ENCODE assay signal across 8 cellular contexts in the genomic region with DNA sequence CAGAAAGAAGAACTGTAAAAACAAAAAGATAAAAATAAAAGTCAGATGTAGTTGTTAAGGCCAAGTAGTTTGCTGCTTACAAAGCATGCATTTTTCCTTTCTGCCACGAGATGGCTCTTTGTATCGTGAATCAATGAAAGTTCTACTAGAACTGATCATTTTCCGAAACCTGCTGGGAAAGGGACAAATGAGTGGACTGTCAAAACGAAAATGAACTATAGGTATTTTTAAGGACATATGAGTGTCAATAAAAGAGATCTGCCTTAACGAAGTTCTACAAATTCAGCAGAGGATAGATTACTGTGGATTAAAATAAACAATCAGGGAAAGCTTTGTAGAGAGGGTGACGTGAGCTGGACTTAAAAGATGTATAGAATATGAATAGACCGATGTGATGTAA.
DNase-seq lines count a peak whose midpoint lies in the region; ATAC-seq, FAIRE-seq and TF ChIP-seq lines count a peak whose summit lies in the region.

No MANE protein-coding gene starts in this region.

- peak; percentile 72 for TF ChIP-seq CTCF in astrocyte of the spinal cord (IDR thresholded peaks at IDR 0.05; ENCODE audit: low read depth, low read length)

- no peak overlapping the region for H3K4me3 ChIP-seq in astrocyte of the spinal cord (ENCODE audit: low read depth, low read length)

- ATAC-seq in GM21723 (IDR thresholded peaks at IDR 0.05; ENCODE audit: unreplicated experiment) (no peak), GM19455 (IDR thresholded peaks at IDR 0.05; ENCODE audit: unreplicated experiment) (no peak), HG02938 (IDR thresholded peaks at IDR 0.05; ENCODE audit: unreplicated experiment) (no peak)

- FAIRE-seq in A204.1 (lab: Jason Lieb, UNC) = peak; percentile 97

- in situ Hi-C loops in astrocyte of the spinal cord (cut with HindIII; ENCODE audit: low sequenced_read_pairs) = no loop called here

- DNase-seq in EH (ENCODE audit: low read depth) (peak; percentile 53), NCI-H1092 treated with DMSO at 0.1 percent for 48 hours (lab: John Stamatoyannopoulos, UW) (peak; percentile 35), astrocyte of the spinal cord (ENCODE audit: low read depth, low spot score) (peak; percentile 56), kidney tubule cell (ENCODE audit: low spot score) (peak; percentile 51)
